ENCODE assay signal across 13 cellular contexts in the genomic region with DNA sequence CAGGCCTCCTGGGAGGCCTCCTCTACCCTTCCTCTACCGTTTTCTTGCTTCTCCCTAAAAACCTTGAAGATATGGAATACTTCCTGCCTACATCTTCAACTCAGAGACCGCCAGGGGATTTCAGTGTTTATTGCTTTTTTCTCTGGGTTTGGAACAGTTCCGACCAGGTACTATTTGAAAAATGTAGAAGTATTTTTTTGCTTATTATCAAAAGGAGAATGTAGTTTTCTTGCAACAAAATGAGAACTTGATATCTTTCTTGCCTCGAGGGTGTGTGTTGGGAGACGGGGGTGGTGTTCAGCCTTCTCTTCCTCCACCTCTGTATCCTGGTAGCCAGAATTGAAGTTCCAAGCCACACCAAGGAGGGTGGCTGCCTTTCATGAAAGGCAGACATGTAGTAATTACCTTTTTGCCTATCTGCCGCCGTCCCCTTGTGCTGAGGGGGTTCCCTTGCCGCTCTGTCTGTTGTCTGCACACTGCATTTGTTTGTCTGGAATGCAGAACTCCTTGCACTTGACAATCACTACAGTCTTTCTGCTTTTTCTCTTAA.
DNase-seq lines count a peak whose midpoint lies in the region; ATAC-seq and TF ChIP-seq lines count a peak whose summit lies in the region.
"Had no signal": no experiment of that assay in that cellular context is flagged by ENCODE, and none has a peak within 500 bp of the region (broad histone marks: within the 10 kb centered on the region; RNA-seq: fewer than 3 reads in every experiment).

No MANE protein-coding gene starts in this region.

- no peaks in the 10 kb centered on the region for H3K36me3 ChIP-seq in GM23248 (ENCODE audit: low read depth)
- H3K36me3 ChIP-seq in adipocyte (ENCODE audit: control insufficient read depth, insufficient read depth, low read length, severe bottlenecking), result no peaks in the 10 kb centered on the region
- no peaks in the 10 kb centered on the region for H3K36me3 ChIP-seq in hepatocyte (replicated peaks; ENCODE audit: insufficient read depth, low read depth)
- H3K36me3 ChIP-seq in skeletal muscle satellite cell (ENCODE audit: insufficient read depth, low read length), result no peaks in the 10 kb centered on the region

- WGBS in GM23248 (ENCODE audit: low coverage in 1 of 2, low lambda C conversion rate in 2 of 2, missing lambda C conversion rate in 2 of 2), 2 experiments, result 23 to 28% methylated on average over 8 of the region's 8 CpGs
- WGBS in hepatocyte (ENCODE audit: low lambda C conversion rate, missing lambda C conversion rate), result 30% methylated on average over 8 of the region's 8 CpGs

- H3K4me1 ChIP-seq in GM23248 (ENCODE audit: insufficient read depth), result peaks cover 72% of the 10 kb centered on the region
- H3K4me1 ChIP-seq in adipocyte (ENCODE audit: control insufficient read depth, insufficient read depth, low read length), result peaks cover 75% of the 10 kb centered on the region
- peaks cover 68% of the 10 kb centered on the region for H3K4me1 ChIP-seq in hepatocyte (ENCODE audit: insufficient read depth)
- H3K4me1 ChIP-seq in skeletal muscle satellite cell (ENCODE audit: control insufficient read depth, insufficient read depth, low read length), result peaks cover 60% of the 10 kb centered on the region

- H3K9me3 ChIP-seq in GM23248 (ENCODE audit: low read depth) (no peaks in the 10 kb centered on the region), adipocyte (ENCODE audit: control insufficient read depth, low read length) (no peaks in the 10 kb centered on the region), hepatocyte (ENCODE audit: low read depth) (no peaks in the 10 kb centered on the region), skeletal muscle satellite cell (replicated peaks; ENCODE audit: low read length) (no peaks in the 10 kb centered on the region)

- H3K9me2 ChIP-seq in GM23248 (ENCODE audit: insufficient read depth), result no peaks in the 10 kb centered on the region
- H3K9me2 ChIP-seq in hepatocyte (replicated peaks; ENCODE audit: insufficient read depth), result no peaks in the 10 kb centered on the region

- H3K27ac ChIP-seq in GM23248, result peak overlapping the region; percentile 92
- peak overlapping the region; percentile 93 for H3K27ac ChIP-seq in hepatocyte

- H3K4me3 ChIP-seq in GM23248 (peak overlapping the region; percentile 25), adipocyte (ENCODE audit: low read length) (peak overlapping the region; percentile 46), hepatocyte (no peak overlapping the region), skeletal muscle satellite cell (ENCODE audit: low read length) (no peak overlapping the region)

- H4K20me1 ChIP-seq in GM23248 (ENCODE audit: insufficient read depth) (no peaks in the 10 kb centered on the region), hepatocyte (ENCODE audit: insufficient read depth, poor library complexity, severe bottlenecking) (no peaks in the 10 kb centered on the region)

- peak overlapping the region; percentile 43 for H2AFZ ChIP-seq in GM23248
- H2AFZ ChIP-seq in hepatocyte, result no peak overlapping the region

- H3K27me3 ChIP-seq in GM23248 (replicated peaks; ENCODE audit: insufficient read depth), result no peaks in the 10 kb centered on the region
- no peaks in the 10 kb centered on the region for H3K27me3 ChIP-seq in adipocyte (replicated peaks; ENCODE audit: control insufficient read depth, insufficient read depth, low read length)
- H3K27me3 ChIP-seq in hepatocyte, result no peaks in the 10 kb centered on the region
- H3K27me3 ChIP-seq in skeletal muscle satellite cell (ENCODE audit: control insufficient read depth, insufficient read depth, low read length), result no peaks in the 10 kb centered on the region

- peak overlapping the region; percentile 81 for H3K4me2 ChIP-seq in GM23248 (ENCODE audit: unreplicated experiment)
- peak overlapping the region; percentile 55 for H3K4me2 ChIP-seq in hepatocyte
- peak overlapping the region; percentile 59 for H3K4me2 ChIP-seq in skeletal muscle satellite cell (ENCODE audit: low read length)

- DNase-seq in GM23248 (no peak), adipocyte (ENCODE audit: low read depth) (peak; percentile 65), hepatocyte (ENCODE audit: low spot score) (no peak), NCI-H1436 (lab: John Stamatoyannopoulos, UW) (no peak), NCI-H2196 (lab: John Stamatoyannopoulos, UW; ENCODE audit: unreplicated experiment) (no peak), NCI-H526 (lab: John Stamatoyannopoulos, UW) (no peak)
- DNase-seq: activated CD4-positive, CD25-positive, alpha-beta regulatory T cell treated with anti-CD3 and anti-CD28 coated beads, Interleukin-2, amount 50 U/mL, for 72 hours; CD4-positive, alpha-beta memory T cell; NCI-H2029; posterior cingulate gyrus; SHP77 had no signal

- TF ChIP-seq CTCF in hepatocyte (IDR thresholded peaks at IDR 0.05; ENCODE audit: poor library complexity), result no peak

- in situ Hi-C loops in GM23248 (cut with MboI), result no loop called here

- peaks cover 79% of the 10 kb centered on the region for H3F3A ChIP-seq in GM23248 (ENCODE audit: insufficient read depth)

- H3K9ac ChIP-seq in GM23248 (peak overlapping the region; percentile 60), adipocyte (ENCODE audit: low read length) (peak overlapping the region; percentile 68), skeletal muscle satellite cell (ENCODE audit: low read depth, low read length) (peak overlapping the region; percentile 60)

- H3K79me2 ChIP-seq in GM23248 (ENCODE audit: insufficient read depth), result peaks cover 35% of the 10 kb centered on the region
- H3K79me2 ChIP-seq in hepatocyte, result peaks cover 30% of the 10 kb centered on the region

- ATAC-seq in GM19463 (IDR thresholded peaks at IDR 0.05; ENCODE audit: unreplicated experiment), result no peak

Comparison
In these comparisons a context has a peak if more than half of its experiments do, and no peak if none do; other contexts are left out.
1. H3K4me3 ChIP-seq: peak in GM23248 (single experiment) and adipocyte (single experiment); none in hepatocyte (single experiment) and skeletal muscle satellite cell (single experiment).
2. Peak in every context shown above with its lines, with median percentiles within 50 percentile points of each other: H3K4me2 ChIP-seq and H3K9ac ChIP-seq.